In the genomic region with DNA sequence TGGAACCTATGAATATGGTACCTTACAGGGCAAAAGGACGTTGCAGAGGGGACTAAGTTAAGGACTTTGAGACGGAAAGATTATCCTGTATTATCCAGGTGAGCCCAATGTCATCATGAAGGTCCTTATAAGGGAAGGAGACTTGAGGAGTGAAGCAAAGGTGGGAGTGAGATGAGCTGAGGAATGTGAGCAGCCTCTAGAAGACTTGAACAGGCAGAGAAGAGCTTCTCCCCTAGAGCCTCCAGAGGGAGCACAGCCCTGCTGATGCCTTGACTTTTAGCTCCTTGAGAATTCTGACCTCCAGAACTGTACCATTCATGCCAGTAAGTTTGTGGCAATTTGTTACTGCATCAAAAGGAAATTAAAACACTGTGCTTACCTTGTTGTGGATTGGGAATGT, we compare ENCODE assay signal across 16 cellular contexts. TPM values are rescaled to one million over a fixed set of nuclear protein-coding genes. Genes with fewer than 3 reads are reported as not detected.
DNase-seq lines count a peak whose midpoint lies in the region; ATAC-seq and TF ChIP-seq lines count a peak whose summit lies in the region.
"Had no signal": no experiment of that assay in that cellular context is flagged by ENCODE, and none has a peak within 500 bp of the region (broad histone marks: within the 10 kb centered on the region; RNA-seq: fewer than 3 reads in every experiment).

No MANE protein-coding gene starts in this region.

- H3K36me3 Mint-ChIP-seq in activated CD8-positive, alpha-beta T cell treated with anti-CD3 and anti-CD28 coated beads for 36 hours (ENCODE audit: low read depth) = no peaks in the 10 kb centered on the region
- H3K36me3 Mint-ChIP-seq in stimulated activated effector memory CD8-positive, alpha-beta T cell treated with anti-CD3 and anti-CD28 coated beads, Interleukin-12 subunit alpha, Interleukin-12 subunit beta, amount 100 ng/mL, for 72 hours = no peaks in the 10 kb centered on the region
- H3K36me3 Mint-ChIP-seq: brain had no signal

- H3K27ac Mint-ChIP-seq in activated CD8-positive, alpha-beta T cell treated with anti-CD3 and anti-CD28 coated beads for 36 hours = no peak overlapping the region
- H3K27ac Mint-ChIP-seq in stimulated activated effector memory CD8-positive, alpha-beta T cell treated with anti-CD3 and anti-CD28 coated beads, Interleukin-12 subunit alpha, Interleukin-12 subunit beta, amount 100 ng/mL, for 72 hours = no peak overlapping the region

- no peaks in the 10 kb centered on the region for H3K4me1 Mint-ChIP-seq in activated CD8-positive, alpha-beta T cell treated with anti-CD3 and anti-CD28 coated beads for 36 hours (ENCODE audit: low read depth)
- no peaks in the 10 kb centered on the region for H3K4me1 Mint-ChIP-seq in stimulated activated effector memory CD8-positive, alpha-beta T cell treated with anti-CD3 and anti-CD28 coated beads, Interleukin-12 subunit alpha, Interleukin-12 subunit beta, amount 100 ng/mL, for 72 hours

- peaks cover 6% of the 10 kb centered on the region; the same call in 1 of the 2 replicates for H3K4me1 ChIP-seq in OCI-LY3 (ENCODE audit: low read length)

- no peak overlapping the region for H3K4me2 ChIP-seq in OCI-LY3 (ENCODE audit: low read length)

- H3K4me3 Mint-ChIP-seq in activated CD8-positive, alpha-beta T cell treated with anti-CD3 and anti-CD28 coated beads for 36 hours = no peak overlapping the region
- no peak overlapping the region for H3K4me3 Mint-ChIP-seq in stimulated activated effector memory CD8-positive, alpha-beta T cell treated with anti-CD3 and anti-CD28 coated beads, Interleukin-12 subunit alpha, Interleukin-12 subunit beta, amount 100 ng/mL, for 72 hours
- H3K4me3 Mint-ChIP-seq: brain had no signal

- no peaks in the 10 kb centered on the region for H3K9me3 Mint-ChIP-seq in activated CD8-positive, alpha-beta T cell treated with anti-CD3 and anti-CD28 coated beads for 36 hours
- no peaks in the 10 kb centered on the region for H3K9me3 Mint-ChIP-seq in stimulated activated effector memory CD8-positive, alpha-beta T cell treated with anti-CD3 and anti-CD28 coated beads, Interleukin-12 subunit alpha, Interleukin-12 subunit beta, amount 100 ng/mL, for 72 hours

- TF ChIP-seq CTCF in 22Rv1 (IDR thresholded peaks at IDR 0.05) (peak; percentile 58), GM12874 (IDR thresholded peaks at IDR 0.05; ENCODE audit: insufficient read depth, low read depth, low read length) (peak; percentile 22; the same call in 1 of the 2 replicates), OCI-LY3 (IDR thresholded peaks at IDR 0.05; ENCODE audit: low read depth, low read length) (peak; percentile 29), foreskin fibroblast (IDR thresholded peaks at IDR 0.05; ENCODE audit: low read depth, low read length) (peak; percentile 19)
- TF ChIP-seq CTCF in activated CD8-positive, alpha-beta T cell treated with anti-CD3 and anti-CD28 coated beads for 36 hours (IDR thresholded peaks at IDR 0.05) = no peak

- H4K20me1 ChIP-seq in OCI-LY3 (ENCODE audit: insufficient read depth, low read length) = no peaks in the 10 kb centered on the region

- H3K36me3 ChIP-seq in OCI-LY3 (replicated peaks; ENCODE audit: low read depth, low read length) = no peaks in the 10 kb centered on the region

- intact Hi-C loops in activated CD8-positive, alpha-beta T cell treated with anti-CD3 and anti-CD28 coated beads for 36 hours (cut with micrococcal nuclease) = no loop called here

- no peaks in the 10 kb centered on the region for H3K9me3 ChIP-seq in OCI-LY3 (ENCODE audit: insufficient read depth, low read length)

- ATAC-seq in activated CD8-positive, alpha-beta T cell treated with anti-CD3 and anti-CD28 coated beads for 36 hours = no peak
- no peak for ATAC-seq in stimulated activated effector memory CD8-positive, alpha-beta T cell treated with anti-CD3 and anti-CD28 coated beads, Interleukin-12 subunit alpha, Interleukin-12 subunit beta, amount 100 ng/mL, for 72 hours

- no peak overlapping the region for H2AFZ ChIP-seq in OCI-LY3 (ENCODE audit: low read depth, low read length)

- peaks cover 46% of the 10 kb centered on the region for H3K27me3 Mint-ChIP-seq in activated CD8-positive, alpha-beta T cell treated with anti-CD3 and anti-CD28 coated beads for 36 hours

- H3K27me3 ChIP-seq in OCI-LY3 (ENCODE audit: low read depth, low read length) = peaks cover 65% of the 10 kb centered on the region

- DNase-seq in foreskin fibroblast (no peak), anterior cingulate cortex (lab: John Stamatoyannopoulos, UW) (no peak)
- no peak for DNase-seq in NK-92 treated with Interleukin-12 subunit alpha and Interleukin-12 subunit beta, amount 100 ng/mL, for 24 hours (lab: John Stamatoyannopoulos, UW)
- DNase-seq in activated CD8-positive, alpha-beta T cell treated with anti-CD3 and anti-CD28 coated beads for 36 hours = no peak
- no peak for DNase-seq in stimulated activated effector memory CD8-positive, alpha-beta T cell treated with anti-CD3 and anti-CD28 coated beads, Interleukin-12 subunit alpha, Interleukin-12 subunit beta, amount 100 ng/mL, for 72 hours (ENCODE audit: low spot score in 2 of 2)
- DNase-seq: activated T-cell treated with anti-CD3 and anti-CD28 coated beads, Interleukin-2, amount 50 U/mL, for 1 hour; NCI-H1694 treated with DMSO at 0.1 percent for 48 hours; occipital lobe; stimulated activated CD4-positive, alpha-beta T cell treated with anti-CD3 and anti-CD28 coated beads, Interleukin-2, amount 100 ng/mL, for 24 hours had no signal

- no peaks in the 10 kb centered on the region for H3K79me2 ChIP-seq in OCI-LY3 (ENCODE audit: low read length)

- H3K4me3 ChIP-seq in OCI-LY3 (ENCODE audit: low read length) (no peak overlapping the region), foreskin fibroblast (ENCODE audit: low read depth in 1 of 2, low read length in 2 of 2) (no peak overlapping the region)

- CTCF ChIA-PET in activated CD8-positive, alpha-beta T cell treated with anti-CD3 and anti-CD28 coated beads for 36 hours (lab: Charles Lee) = interaction anchor here (1.0 to 2.4 kb wide), 4 partner anchors 10 to 60 kb away, joined by 3 to 7 read pairs (median 4); no protein-coding TSS in a partner anchor

- H3K27ac ChIP-seq in 22Rv1 = no peak overlapping the region
- no peak overlapping the region for H3K27ac ChIP-seq in OCI-LY3 (ENCODE audit: low read length)
- H3K27ac ChIP-seq: epithelial cell of prostate had no signal

- no peak overlapping the region for H3K9ac ChIP-seq in OCI-LY3 (ENCODE audit: low read length)

- POLR2A ChIA-PET in activated CD8-positive, alpha-beta T cell treated with anti-CD3 and anti-CD28 coated beads for 36 hours (lab: Charles Lee) = no interaction called here

RNA-seq across cellular contexts. Expression of gene DCD, which starts 41.8 kb away (rescaled TPM):
- not detected for total RNA-seq in activated CD8-positive, alpha-beta T cell treated with anti-CD3 and anti-CD28 coated beads for 36 hours
- total RNA-seq: liver, occipital lobe, RPMI7951 had no signal

RNA-seq across cellular contexts. Expression of gene LACRT, which starts 55.3 kb away (rescaled TPM):
- total RNA-seq in activated CD8-positive, alpha-beta T cell treated with anti-CD3 and anti-CD28 coated beads for 36 hours = not detected
- total RNA-seq: liver, occipital lobe, RPMI7951 had no signal
